In the genomic region with DNA sequence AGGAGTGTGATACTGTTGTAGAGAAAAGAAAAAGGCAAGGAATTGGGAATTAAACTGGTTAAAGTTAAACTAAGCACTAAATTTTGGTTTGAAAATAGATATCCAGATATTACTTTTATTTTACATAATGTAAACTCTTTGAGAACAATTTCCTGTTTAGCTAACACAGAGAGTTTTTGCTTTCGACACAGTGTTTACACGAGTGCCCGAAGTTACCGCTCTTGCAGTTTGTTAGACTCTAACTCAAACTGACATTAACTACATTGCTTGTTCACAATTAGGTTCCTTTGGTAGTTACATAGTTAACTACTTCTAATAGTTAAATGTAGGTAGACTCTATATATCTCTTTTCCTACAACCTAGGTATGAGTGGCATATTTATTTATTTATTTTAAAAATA, we compare ENCODE assay signal across 23 cellular contexts.
"Had no signal": no experiment of that assay in that cellular context is flagged by ENCODE, and none has a peak within 500 bp of the region (broad histone marks: within the 10 kb centered on the region; RNA-seq: fewer than 3 reads in every experiment).

No MANE protein-coding gene starts in this region.

- H3K4me1 Mint-ChIP-seq: activated CD4-positive, alpha-beta T cell treated with anti-CD3 and anti-CD28 coated beads, Interleukin-2, amount 10 ng/mL, durations not matched to agents 24 days and 14 days; activated naive CD4-positive, alpha-beta T cell treated with anti-CD3 and anti-CD28 coated beads, Interleukin-2, amount 10 ng/mL, durations not matched to agents 7 days and 5 days; brain had no signal

- H3K27ac ChIP-seq: dorsolateral prefrontal cortex, epithelial cell of prostate, tibial nerve, uterus had no signal

- H3K27me3 ChIP-seq: dorsolateral prefrontal cortex, tibial nerve, uterus had no signal

- H3K4me1 ChIP-seq: uterus had no signal

- H3K36me3 Mint-ChIP-seq: brain had no signal

- H3K4me3 Mint-ChIP-seq: activated B cell treated with CpG ODN at 0.5 μM for 24 hours; activated CD4-positive, alpha-beta T cell treated with anti-CD3 and anti-CD28 coated beads, Interleukin-2, amount 10 ng/mL, durations not matched to agents 24 days and 14 days; activated CD8-positive, alpha-beta T cell treated with anti-CD3 and anti-CD28 coated beads for 36 hours; activated naive CD4-positive, alpha-beta T cell treated with anti-CD3 and anti-CD28 coated beads, Interleukin-2, amount 10 ng/mL, durations not matched to agents 7 days and 5 days; activated naive CD8-positive, alpha-beta T cell treated with anti-CD3 and anti-CD28 coated beads, Interleukin-2, amount 50 U/mL, for 24 hours; activated T-cell treated with anti-CD3 and anti-CD28 coated beads, Interleukin-2, amount 50 U/mL, for 4 hours; brain; endodermal cell; neural crest cell; stimulated activated naive CD8-positive, alpha-beta T cell treated with anti-CD3 and anti-CD28 coated beads, Interleukin-15, Interleukin-2, amounts not matched to agents 100 ng/mL and 50 ng/mL, for 24 hours had no signal

- ATAC-seq: activated CD8-positive, alpha-beta T cell treated with anti-CD3 and anti-CD28 coated beads for 36 hours; activated naive CD8-positive, alpha-beta T cell treated with anti-CD3 and anti-CD28 coated beads, Interleukin-2, amount 50 U/mL, for 24 hours; activated T-cell treated with anti-CD3 and anti-CD28 coated beads, Interleukin-2, amount 50 U/mL, for 4 hours had no signal

- H3K4me3 ChIP-seq: dorsolateral prefrontal cortex, lung, tibial nerve, uterus had no signal

- H3K36me3 ChIP-seq: tibial nerve, uterus had no signal

- DNase-seq: activated B cell treated with CpG ODN at 0.5 μM for 24 hours; activated CD4-positive, alpha-beta T cell treated with anti-CD3 and anti-CD28 coated beads, Interleukin-2, amount 10 ng/mL, durations not matched to agents 24 days and 14 days; activated CD8-positive, alpha-beta T cell treated with anti-CD3 and anti-CD28 coated beads for 36 hours; activated effector memory CD4-positive, alpha-beta T cell treated with Interleukin-2 at 50 U/mL for 16 hours; activated naive CD4-positive, alpha-beta T cell treated with anti-CD3 and anti-CD28 coated beads, Interleukin-2, amount 10 ng/mL, durations not matched to agents 7 days and 5 days; activated naive CD8-positive, alpha-beta T cell treated with anti-CD3 and anti-CD28 coated beads, Interleukin-2, amount 50 U/mL, for 24 hours; activated T-cell treated with anti-CD3 and anti-CD28 coated beads, Interleukin-2, amount 50 U/mL, for 4 hours; anterior cingulate cortex; caudate nucleus; dorsolateral prefrontal cortex; endodermal cell; foreskin melanocyte; kidney glomerular epithelial cell; midbrain; SW 1271; uterus had no signal

- H3K9me3 ChIP-seq: uterus had no signal

- H3K27me3 Mint-ChIP-seq: activated B cell treated with CpG ODN at 0.5 μM for 24 hours; activated CD8-positive, alpha-beta T cell treated with anti-CD3 and anti-CD28 coated beads for 36 hours; activated naive CD8-positive, alpha-beta T cell treated with anti-CD3 and anti-CD28 coated beads, Interleukin-2, amount 50 U/mL, for 24 hours; brain; progenitor cell of endocrine pancreas; stimulated activated naive CD8-positive, alpha-beta T cell treated with anti-CD3 and anti-CD28 coated beads, Interleukin-15, Interleukin-2, amounts not matched to agents 100 ng/mL and 50 ng/mL, for 24 hours had no signal

- H3K27ac Mint-ChIP-seq: activated B cell treated with CpG ODN at 0.5 μM for 24 hours; activated CD4-positive, alpha-beta T cell treated with anti-CD3 and anti-CD28 coated beads, Interleukin-2, amount 10 ng/mL, durations not matched to agents 24 days and 14 days; activated CD8-positive, alpha-beta T cell treated with anti-CD3 and anti-CD28 coated beads for 36 hours; activated naive CD4-positive, alpha-beta T cell treated with anti-CD3 and anti-CD28 coated beads, Interleukin-2, amount 10 ng/mL, durations not matched to agents 7 days and 5 days; activated naive CD8-positive, alpha-beta T cell treated with anti-CD3 and anti-CD28 coated beads, Interleukin-2, amount 50 U/mL, for 24 hours; brain; endodermal cell; progenitor cell of endocrine pancreas; stimulated activated naive CD8-positive, alpha-beta T cell treated with anti-CD3 and anti-CD28 coated beads, Interleukin-15, Interleukin-2, amounts not matched to agents 100 ng/mL and 50 ng/mL, for 24 hours had no signal
